18 cellular contexts compared by ENCODE assay signal in genomic region chr11:8801121-8801520, GRCh38.
DNase-seq lines count a peak whose midpoint lies in the region; ATAC-seq and TF ChIP-seq lines count a peak whose summit lies in the region.
"Had no signal": no experiment of that assay in that cellular context is flagged by ENCODE, and none has a peak within 500 bp of the region (broad histone marks: within the 10 kb centered on the region; RNA-seq: fewer than 3 reads in every experiment).

No MANE protein-coding gene starts in this region.

- peak overlapping the region; percentile 4 for H3K27ac Mint-ChIP-seq in neural progenitor cell
- H3K27ac Mint-ChIP-seq in activated CD4-positive, alpha-beta memory T cell treated with anti-CD3 and anti-CD28 coated beads for 36 hours, result no peak overlapping the region

- H3K4me1 Mint-ChIP-seq in neural progenitor cell, result peaks cover 18% of the 10 kb centered on the region
- H3K4me1 Mint-ChIP-seq in activated CD4-positive, alpha-beta memory T cell treated with anti-CD3 and anti-CD28 coated beads for 36 hours (ENCODE audit: low read depth), result no peaks in the 10 kb centered on the region

- in situ Hi-C loops in transverse colon (cut with MboI; ENCODE audit: low pct_ligation_motif_present in 1 of 4, low pct_unique_long_range_greater_than_20kb in 1 of 4, low sequenced_read_pairs in 3 of 4), result no loop called here

- H3K27ac ChIP-seq in adrenal gland (peak overlapping the region in 4 of 5 donors; percentile 17 to 67 (median 64)), neural progenitor cell (no peak overlapping the region), transverse colon (peak overlapping the region; percentile 2 to 41 (median 26))
- H3K27ac ChIP-seq: HL-60 had no signal

- H3K4me3 ChIP-seq in adrenal gland (no peak overlapping the region), fibroblast of villous mesenchyme (ENCODE audit: low read depth, low read length) (no peak overlapping the region), neural progenitor cell (no peak overlapping the region), transverse colon (no peak overlapping the region)

- H3K36me3 Mint-ChIP-seq in neural progenitor cell, result peaks cover 31% of the 10 kb centered on the region
- H3K36me3 Mint-ChIP-seq in activated CD4-positive, alpha-beta memory T cell treated with anti-CD3 and anti-CD28 coated beads for 36 hours, result no peaks in the 10 kb centered on the region

- H3K36me3 ChIP-seq in adrenal gland (replicated peaks in 1 of 2) (no peaks in the 10 kb centered on the region), neural progenitor cell (no peaks in the 10 kb centered on the region), transverse colon (no peaks in the 10 kb centered on the region)

- intact Hi-C loops in adrenal gland (cut with DNase I), result no loop called here
- intact Hi-C loops in transverse colon (cut with DNase I; ENCODE audit: low total_unique reads), result no loop called here
- intact Hi-C loops in activated CD4-positive, alpha-beta memory T cell treated with anti-CD3 and anti-CD28 coated beads for 36 hours (cut with micrococcal nuclease), result no loop called here

- H3F3A ChIP-seq in neural progenitor cell (ENCODE audit: low read depth), result no peaks in the 10 kb centered on the region

- H2AFZ ChIP-seq in neural progenitor cell (replicated peaks), result no peak overlapping the region

- POLR2A ChIA-PET in activated CD4-positive, alpha-beta memory T cell treated with anti-CD3 and anti-CD28 coated beads for 36 hours (lab: Charles Lee), result no interaction called here

- TF ChIP-seq POLR2A in adrenal gland (IDR thresholded peaks at IDR 0.05) (no peak), transverse colon (IDR thresholded peaks at IDR 0.05) (no peak)

- no peaks in the 10 kb centered on the region for H3K79me2 ChIP-seq in neural progenitor cell (ENCODE audit: low read depth)

- TF ChIP-seq CTCF in adrenal gland (IDR thresholded peaks at IDR 0.05) (no peak), fibroblast of villous mesenchyme (IDR thresholded peaks at IDR 0.05; ENCODE audit: insufficient read depth, low read depth, low read length) (no peak), neural progenitor cell (IDR thresholded peaks at IDR 0.05) (no peak), transverse colon (IDR thresholded peaks at IDR 0.05) (no peak)

- CTCF ChIA-PET in activated CD4-positive, alpha-beta memory T cell treated with anti-CD3 and anti-CD28 coated beads for 36 hours (lab: Charles Lee), result no interaction called here

- H3K27me3 ChIP-seq in adrenal gland (no peaks in the 10 kb centered on the region), neural progenitor cell (no peaks in the 10 kb centered on the region), transverse colon (no peaks in the 10 kb centered on the region)

- no peak overlapping the region for H3K4me3 Mint-ChIP-seq in neural progenitor cell
- H3K4me3 Mint-ChIP-seq in activated CD4-positive, alpha-beta memory T cell treated with anti-CD3 and anti-CD28 coated beads for 36 hours, result no peak overlapping the region
- H3K4me3 Mint-ChIP-seq: H9 had no signal

- no peak for ATAC-seq in GM18498 (IDR thresholded peaks at IDR 0.05; ENCODE audit: unreplicated experiment)
- ATAC-seq: Panc1 had no signal

- 96 to 97% (median 96%) methylated on average over 9 of the region's 9 CpGs for WGBS in adrenal gland, 4 donors
- 83 to 91% methylated on average over 4 to 9 of the region's 9 CpGs for WGBS in transverse colon (ENCODE audit: low coverage in 1 of 2), 2 donors

- DNase-seq in adrenal gland, result no peak
- DNase-seq in fibroblast of villous mesenchyme (ENCODE audit: low read depth), result peak; percentile 90
- DNase-seq in neural progenitor cell (ENCODE audit: low spot score), result no peak
- DNase-seq in transverse colon, result no peak
- no peak for DNase-seq in SHP77 treated with DMSO at 0.1 percent for 48 hours (lab: John Stamatoyannopoulos, UW)
- no peak for DNase-seq in activated CD4-positive, alpha-beta memory T cell treated with anti-CD3 and anti-CD28 coated beads for 36 hours
- DNase-seq: COR-L47, DMS153, EL, H9, NCI-H1105 treated with DMSO at 0.1 percent for 48 hours, NCI-H1694 treated with DMSO at 0.1 percent for 48 hours, NCI-H2107, NCI-H2227 treated with DMSO at 0.1 percent for 48 hours, NCI-H524 treated with DMSO at 0.1 percent for 48 hours had no signal

- H3K4me2 ChIP-seq in neural progenitor cell, result no peak overlapping the region

- H3K27me3 Mint-ChIP-seq in neural progenitor cell (ENCODE audit: insufficient read depth, low read depth), result peaks cover 2% of the 10 kb centered on the region
- peaks cover 7% of the 10 kb centered on the region for H3K27me3 Mint-ChIP-seq in activated CD4-positive, alpha-beta memory T cell treated with anti-CD3 and anti-CD28 coated beads for 36 hours

- H3K9me3 ChIP-seq in adrenal gland (replicated peaks in 1 of 3) (no peaks in the 10 kb centered on the region), neural progenitor cell (ENCODE audit: low read depth) (no peaks in the 10 kb centered on the region), transverse colon (no peaks in the 10 kb centered on the region)

- peaks cover 14% of the 10 kb centered on the region for H4K20me1 ChIP-seq in neural progenitor cell (ENCODE audit: low read depth)

- no peak overlapping the region for H3K9ac ChIP-seq in neural progenitor cell

- peaks cover 2% of the 10 kb centered on the region for H3K9me3 Mint-ChIP-seq in neural progenitor cell
- H3K9me3 Mint-ChIP-seq in activated CD4-positive, alpha-beta memory T cell treated with anti-CD3 and anti-CD28 coated beads for 36 hours, result no peaks in the 10 kb centered on the region
- H3K9me3 Mint-ChIP-seq: H9 had no signal

- peaks cover 48 to 71% of the 10 kb centered on the region in 2 donors for H3K4me1 ChIP-seq in adrenal gland (replicated peaks in 1 of 2)
- H3K4me1 ChIP-seq in neural progenitor cell, result no peaks in the 10 kb centered on the region
- H3K4me1 ChIP-seq in transverse colon, result peaks cover 0 to 50% (median 14%) of the 10 kb centered on the region in 4 donors

- TF ChIP-seq EP300 in transverse colon (IDR thresholded peaks at IDR 0.05; ENCODE audit: low read depth), result no peak
